In the genomic region with DNA sequence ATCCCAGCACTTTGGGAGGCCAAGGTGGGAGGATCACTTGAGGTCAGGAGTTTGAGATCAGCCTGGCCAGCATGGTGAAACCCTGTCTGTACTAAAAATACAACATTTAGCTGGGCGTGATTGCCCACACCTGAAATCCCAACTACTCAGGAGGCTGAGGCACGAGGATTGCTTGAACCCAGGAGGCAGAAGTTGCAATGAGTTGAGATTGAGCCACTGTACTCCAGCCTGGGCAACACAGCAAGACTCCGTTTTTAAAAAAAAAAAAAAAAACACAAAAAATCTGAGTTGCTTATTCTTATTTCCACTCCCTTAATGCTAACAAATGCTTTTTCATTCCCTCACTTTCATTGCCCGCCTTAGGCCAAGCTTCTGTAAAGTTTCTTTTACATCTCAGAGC, we compare ENCODE assay signal across 8 cellular contexts. TPM values are rescaled to one million over a fixed set of nuclear protein-coding genes. Genes with fewer than 3 reads are reported as not detected.
DNase-seq lines count a peak whose midpoint lies in the region; ATAC-seq, FAIRE-seq and TF ChIP-seq lines count a peak whose summit lies in the region.
"Not testable (repeated sequence)": the region's sequence is repeated elsewhere in the genome, so short reads cannot be mapped to it uniquely, and the experiment has no call there.

No MANE protein-coding gene starts in this region.

- TF ChIP-seq EP300 in K562 (IDR thresholded peaks at IDR 0.05; ENCODE audit: low read length); HepG2 (IDR thresholded peaks at IDR 0.05; ENCODE audit: low read depth in 2 of 2, low read length in 2 of 2); HepG2 (CRISPR knock-in tag; IDR thresholded peaks at IDR 0.05; ENCODE audit: borderline replicate concordance): not testable (repeated sequence)

- H3K9me3 Mint-ChIP-seq in activated naive CD4-positive, alpha-beta T cell treated with anti-CD3 and anti-CD28 coated beads, Interleukin-2, amount 50 U/mL, for 24 hours; memory B cell; natural killer cell: not testable (repeated sequence)
- H3K9me3 Mint-ChIP-seq in activated naive CD8-positive, alpha-beta T cell (ENCODE audit: low read depth), result peaks cover 14% of the 10 kb centered on the region
- peaks cover 11% of the 10 kb centered on the region for H3K9me3 Mint-ChIP-seq in central memory CD8-positive, alpha-beta T cell

- H3K9me3 ChIP-seq in T-helper 17 cell (ENCODE audit: control insufficient read depth, low read length, poor library complexity, severe bottlenecking); K562 (replicated peaks; ENCODE audit: control insufficient read depth, insufficient read depth, low read depth, low read length); HepG2 (ENCODE audit: low read length): not testable (repeated sequence)

- TF ChIP-seq POLR2A in K562 (conservative IDR thresholded peaks at IDR 0.05); HepG2 (IDR thresholded peaks at IDR 0.05; ENCODE audit: insufficient read depth in 1 of 2, low read depth in 2 of 2, low read length in 2 of 2): not testable (repeated sequence)

- in situ Hi-C loops in K562 (cut with MboI); HepG2 (cut with HindIII; ENCODE audit: extremely low pct_ligation_motif_present, low pct_unique_long_range_greater_than_20kb): not testable (repeated sequence)

- not testable (repeated sequence) for FAIRE-seq in K562 (lab: Jason Lieb, UNC); HepG2 (lab: Jason Lieb, UNC)

- H3K4me1 Mint-ChIP-seq in T-helper 17 cell (peaks cover 41% of the 10 kb centered on the region), memory B cell (peaks cover 36% of the 10 kb centered on the region), natural killer cell (peaks cover 43 to 55% of the 10 kb centered on the region in 2 donors)
- H3K4me1 Mint-ChIP-seq in activated naive CD4-positive, alpha-beta T cell treated with anti-CD3 and anti-CD28 coated beads, Interleukin-2, amount 50 U/mL, for 24 hours, result peaks cover 89% of the 10 kb centered on the region
- peaks cover 66% of the 10 kb centered on the region for H3K4me1 Mint-ChIP-seq in activated naive CD8-positive, alpha-beta T cell (ENCODE audit: low read depth)
- peaks cover 76% of the 10 kb centered on the region for H3K4me1 Mint-ChIP-seq in central memory CD8-positive, alpha-beta T cell

- not testable (repeated sequence) for H3K27ac ChIP-seq in K562 (ENCODE audit: extremely low read depth, low read depth, low read length); HepG2 (ENCODE audit: extremely low read length, insufficient read depth, low read length)

- not testable (repeated sequence) for ATAC-seq in T-helper 17 cell; K562; central memory CD8-positive, alpha-beta T cell (replicated peaks; ENCODE audit: extremely low read depth, poor library complexity, severe bottlenecking); HepG2; memory B cell (ENCODE audit: low read depth); natural killer cell

- DNase-seq in T-helper 17 cell; K562 (ENCODE audit: extremely low read depth in 1 of 4, low spot score in 3 of 4); central memory CD8-positive, alpha-beta T cell (ENCODE audit: low spot score in 2 of 2); HepG2 (ENCODE audit: low spot score); memory B cell (ENCODE audit: low spot score in 2 of 2); natural killer cell: not testable (repeated sequence)

- not testable (repeated sequence) for H3K27me3 Mint-ChIP-seq in T-helper 17 cell; activated naive CD4-positive, alpha-beta T cell treated with anti-CD3 and anti-CD28 coated beads, Interleukin-2, amount 50 U/mL, for 24 hours; activated naive CD8-positive, alpha-beta T cell; central memory CD8-positive, alpha-beta T cell; memory B cell; natural killer cell (ENCODE audit: low read depth in 2 of 2)

- not testable (repeated sequence) for H3K4me1 ChIP-seq in K562 (replicated peaks in 1 of 2; ENCODE audit: control insufficient read depth in 2 of 2, insufficient read depth in 2 of 2, low read length in 2 of 2)
- peaks cover 14% of the 10 kb centered on the region for H3K4me1 ChIP-seq in HepG2 (ENCODE audit: insufficient read depth, low read length)

- not testable (repeated sequence) for H3K27me3 ChIP-seq in K562 (ENCODE audit: control insufficient read depth in 2 of 2, insufficient read depth in 2 of 2, low read length in 2 of 2); HepG2 (ENCODE audit: control insufficient read depth in 1 of 2, insufficient read depth in 2 of 2, low read length in 2 of 2)

- H3K79me2 ChIP-seq in K562 (ENCODE audit: control insufficient read depth, insufficient read depth, low read length) (peaks cover 31% of the 10 kb centered on the region), HepG2 (ENCODE audit: insufficient read depth, low read length) (peaks cover 40% of the 10 kb centered on the region)

- not testable (repeated sequence) for H3K4me3 Mint-ChIP-seq in T-helper 17 cell; activated naive CD4-positive, alpha-beta T cell treated with anti-CD3 and anti-CD28 coated beads, Interleukin-2, amount 50 U/mL, for 24 hours; activated naive CD8-positive, alpha-beta T cell; central memory CD8-positive, alpha-beta T cell; memory B cell; natural killer cell

- not testable (repeated sequence) for H2AFZ ChIP-seq in K562 (ENCODE audit: low read depth, low read length); HepG2 (ENCODE audit: low read length)

- intact Hi-C loops in K562 (cut with micrococcal nuclease); HepG2 (cut with micrococcal nuclease; ENCODE audit: unreplicated experiment); natural killer cell (cut with micrococcal nuclease): not testable (repeated sequence)

- H3K36me3 ChIP-seq in K562 (ENCODE audit: control insufficient read depth, insufficient read depth, low read length), result peaks cover 58% of the 10 kb centered on the region; the same call in 2 of the 3 replicates
- H3K36me3 ChIP-seq in HepG2 (replicated peaks in 1 of 2; ENCODE audit: control insufficient read depth in 1 of 2, insufficient read depth in 2 of 2, low read length in 2 of 2), result peaks cover 8 to 67% of the 10 kb centered on the region in 2 experiments; a peak in 4 of 5 replicates

- not testable (repeated sequence) for H3K4me2 ChIP-seq in K562 (ENCODE audit: insufficient read depth, low read length); HepG2 (ENCODE audit: low read depth, low read length)

- TF ChIP-seq CTCF in K562 (IDR thresholded peaks at IDR 0.05 in 2 of 3, conservative IDR thresholded peaks at IDR 0.05 in 1 of 3; ENCODE audit: insufficient read depth in 2 of 3, low read depth in 1 of 3, low read length in 3 of 3); HepG2 (CRISPR knock-in tag; IDR thresholded peaks at IDR 0.05); natural killer cell (IDR thresholded peaks at IDR 0.05): not testable (repeated sequence)

- not testable (repeated sequence) for H3K4me3 ChIP-seq in K562; HepG2 (replicated peaks in 1 of 3; ENCODE audit: insufficient read depth in 1 of 3, low read depth in 2 of 3, low read length in 3 of 3)

- H3K27ac Mint-ChIP-seq in T-helper 17 cell, result peak overlapping the region; percentile 49
- H3K27ac Mint-ChIP-seq in activated naive CD4-positive, alpha-beta T cell treated with anti-CD3 and anti-CD28 coated beads, Interleukin-2, amount 50 U/mL, for 24 hours, result peak overlapping the region; percentile 51
- H3K27ac Mint-ChIP-seq in activated naive CD8-positive, alpha-beta T cell, result peak overlapping the region; percentile 85
- peak overlapping the region; percentile 74 for H3K27ac Mint-ChIP-seq in central memory CD8-positive, alpha-beta T cell (ENCODE audit: low read depth)
- H3K27ac Mint-ChIP-seq in memory B cell, result peak overlapping the region; percentile 18
- peak overlapping the region; percentile 53 to 96 for H3K27ac Mint-ChIP-seq in natural killer cell

- H3K9ac ChIP-seq in K562 (ENCODE audit: insufficient read depth in 1 of 2, low read depth in 2 of 2, low read length in 2 of 2); HepG2 (ENCODE audit: insufficient read depth, low read depth, low read length): not testable (repeated sequence)

- not testable (repeated sequence) for H4K20me1 ChIP-seq in K562 (replicated peaks; ENCODE audit: control insufficient read depth, insufficient read depth, low read length); HepG2 (ENCODE audit: insufficient read depth, low read length)

- POLR2A ChIA-PET in K562 (lab: Yijun Ruan, JAX); HepG2 (lab: Yijun Ruan, JAX): not testable (repeated sequence)

- WGBS in K562 (ENCODE audit: insufficient coverage, low coverage, missing lambda C conversion rate), result 100% methylated on average over 2 of the region's 4 CpGs
- 97% methylated on average over 4 of the region's 4 CpGs for WGBS in HepG2 (ENCODE audit: low lambda C conversion rate)

- CTCF ChIA-PET in K562 (lab: Yijun Ruan, JAX; ENCODE audit: low intra/inter-chr PET ratio); HepG2 (lab: Yijun Ruan, JAX; ENCODE audit: low intra/inter-chr PET ratio, low total read pairs): not testable (repeated sequence)

- not testable (repeated sequence) for BruUV-seq in K562 (replicated peaks; lab: Mats Ljungman, UMichigan); HepG2 (replicated peaks; lab: Mats Ljungman, UMichigan)

- not testable (repeated sequence) for H3K9me1 ChIP-seq in K562 (ENCODE audit: control insufficient read depth, insufficient read depth, low read length)

- peaks cover 26% of the 10 kb centered on the region for H3K36me3 Mint-ChIP-seq in T-helper 17 cell (ENCODE audit: low read depth)
- H3K36me3 Mint-ChIP-seq in activated naive CD4-positive, alpha-beta T cell treated with anti-CD3 and anti-CD28 coated beads, Interleukin-2, amount 50 U/mL, for 24 hours, result peaks cover 46% of the 10 kb centered on the region
- peaks cover 35% of the 10 kb centered on the region for H3K36me3 Mint-ChIP-seq in activated naive CD8-positive, alpha-beta T cell
- H3K36me3 Mint-ChIP-seq in central memory CD8-positive, alpha-beta T cell (ENCODE audit: insufficient read depth), result peaks cover 88% of the 10 kb centered on the region
- H3K36me3 Mint-ChIP-seq in memory B cell, result peaks cover 44% of the 10 kb centered on the region
- H3K36me3 Mint-ChIP-seq in natural killer cell, result peaks cover 33% of the 10 kb centered on the region

- TF ChIP-seq RAD21 in K562 (CRISPR knock-in tag; conservative IDR thresholded peaks at IDR 0.05 in 1 of 2, IDR thresholded peaks at IDR 0.05 in 1 of 2); HepG2 (CRISPR knock-in tag; IDR thresholded peaks at IDR 0.05): not testable (repeated sequence)

RNA-seq across cellular contexts. Expression of gene GCC2, which starts 4.5 kb away (rescaled TPM):
- total RNA-seq in T-helper 17 cell (100 to 1,000 TPM in 1 of 2 donors, 10 to 100 TPM in 1; 81.3 to 105 TPM), K562 (2014; rRNA removed) (11.0 and 15.5 TPM in 2 replicates), K562 (2014; rRNA removed; fragmentation: Illumina TruSeq; extraction: Trizol) (35.7 and 46.1 TPM in 2 replicates), K562 (2015; rRNA removed; fragmentation: Illumina TruSeq; extraction: Trizol) (20.1 and 24.4 TPM in 2 replicates), K562 (2021) (23.5 and 26.4 TPM in 2 replicates), HepG2 (2016; rRNA removed; fragmentation: Illumina TruSeq; extraction: Trizol) (22.5 and 30.6 TPM in 2 replicates), natural killer cell (100 to 1,000 TPM in 1 of 3 donors, 10 to 100 TPM in 2; 84.8 to 110 (median 89.6) TPM)
- total RNA-seq in K562 (2011; cell fraction: chromatin; rRNA removed; ENCODE audit: low replicate concordance), result 21.1 and 144 TPM in 2 replicates
- total RNA-seq in K562 (2011; cell fraction: nucleolus; rRNA removed), result 11.8 and 15.8 TPM in 2 replicates
- 42.5 and 74.7 TPM in 2 replicates for total RNA-seq in K562 (2011; cell fraction: nucleoplasm; rRNA removed)
- polyA plus RNA-seq in K562 (2011; rRNA removed) (16.0 and 19.9 TPM in 2 replicates), K562 (2014; fragmentation: Illumina TruSeq; extraction: Trizol) (23.6 and 29.5 TPM in 2 replicates), K562 (2014; fragmentation: Nextera tagmentation; extraction: Ambion mirVana) (10 to 100 TPM; 11.4 to 19.5 TPM), K562 (2014; rRNA removed) (11.7 and 19.3 TPM in 2 replicates), HepG2 (2011; rRNA removed) (15.2 and 17.6 TPM in 2 replicates)
- 1.7 and 5.0 TPM in 2 replicates for polyA plus RNA-seq in K562 (2011; cell fraction: cytosol; rRNA removed)
- polyA plus RNA-seq in K562 (2011; cell fraction: nucleus; rRNA removed), result 11.7 and 14.6 TPM in 2 replicates
- 14.8 and 22.7 TPM in 2 replicates for polyA plus RNA-seq in K562 (2012)
- 31.6 and 46.0 TPM in 2 replicates for polyA minus RNA-seq in K562 (2011; rRNA and poly(A)+ RNA removed)
- 10.2 and 11.3 TPM in 2 replicates for polyA minus RNA-seq in K562 (2011; cell fraction: cytosol; rRNA and poly(A)+ RNA removed)
- 23.0 and 38.0 TPM in 2 replicates for polyA minus RNA-seq in K562 (2011; cell fraction: nucleus; rRNA and poly(A)+ RNA removed)
- 4.6 and 5.4 TPM in 2 replicates for total RNA-seq in HepG2 (2016; cell fraction: cytosol; rRNA removed; fragmentation: Illumina TruSeq; extraction: Trizol; ENCODE audit: low read depth)
- total RNA-seq in HepG2 (2016; cell fraction: insoluble cytoplasmic fraction; rRNA removed; fragmentation: Illumina TruSeq; extraction: Trizol), result 22.5 and 30.4 TPM in 2 replicates
- total RNA-seq in HepG2 (2016; cell fraction: membrane; rRNA removed; fragmentation: Illumina TruSeq; extraction: Trizol), result 7.7 and 9.9 TPM in 2 replicates
- 42.6 and 43.9 TPM in 2 replicates for total RNA-seq in HepG2 (2016; cell fraction: nucleus; rRNA removed; fragmentation: Illumina TruSeq; extraction: Trizol)
- 5.3 and 9.6 TPM in 2 replicates for polyA plus RNA-seq in HepG2 (2011; cell fraction: cytosol; rRNA removed)
- polyA plus RNA-seq in HepG2 (2011; cell fraction: nucleus; rRNA removed), result 13.4 and 18.2 TPM in 2 replicates
- polyA plus RNA-seq in HepG2 (2012), result 29.3 and 34.1 TPM in 2 replicates
- polyA plus RNA-seq in HepG2 (2016; cell fraction: cytosol; fragmentation: Illumina TruSeq; extraction: Trizol; ENCODE audit: low read depth), result 0.78 and 1.1 TPM in 2 replicates
- polyA plus RNA-seq in HepG2 (2016; cell fraction: insoluble cytoplasmic fraction; fragmentation: Illumina TruSeq; extraction: Trizol; ENCODE audit: low read depth), result 17.8 TPM in 2 replicates
- 1.2 and 1.8 TPM in 2 replicates for polyA plus RNA-seq in HepG2 (2016; cell fraction: membrane; fragmentation: Illumina TruSeq; extraction: Trizol; ENCODE audit: low read depth)
- polyA plus RNA-seq in HepG2 (2016; cell fraction: nucleus; fragmentation: Illumina TruSeq; extraction: Trizol; ENCODE audit: insufficient read depth, low read depth), result 34.3 and 35.4 TPM in 2 replicates
- 5.1 and 5.9 TPM in 2 replicates for polyA minus RNA-seq in HepG2 (2011; rRNA and poly(A)+ RNA removed; ENCODE audit: low replicate concordance)
- polyA minus RNA-seq in HepG2 (2011; cell fraction: cytosol; rRNA and poly(A)+ RNA removed), result 16.4 and 18.7 TPM in 2 replicates
- polyA minus RNA-seq in HepG2 (2011; cell fraction: nucleus; rRNA and poly(A)+ RNA removed), result 92.4 and 109 TPM in 2 replicates

Comparison
In these comparisons a context has a peak if more than half of its experiments do, and no peak if none do; other contexts are left out.
1. H3K27ac Mint-ChIP-seq: peak in every context shown above with its lines; median percentile 85 in activated naive CD8-positive, alpha-beta T cell; 74 in natural killer cell; 74 in central memory CD8-positive, alpha-beta T cell; 51 in activated naive CD4-positive, alpha-beta T cell treated with anti-CD3 and anti-CD28 coated beads, Interleukin-2, amount 50 U/mL, for 24 hours; 49 in T-helper 17 cell; 18 in memory B cell.